Comparison of ENCODE assay signal across 8 cellular contexts in the genomic region with DNA sequence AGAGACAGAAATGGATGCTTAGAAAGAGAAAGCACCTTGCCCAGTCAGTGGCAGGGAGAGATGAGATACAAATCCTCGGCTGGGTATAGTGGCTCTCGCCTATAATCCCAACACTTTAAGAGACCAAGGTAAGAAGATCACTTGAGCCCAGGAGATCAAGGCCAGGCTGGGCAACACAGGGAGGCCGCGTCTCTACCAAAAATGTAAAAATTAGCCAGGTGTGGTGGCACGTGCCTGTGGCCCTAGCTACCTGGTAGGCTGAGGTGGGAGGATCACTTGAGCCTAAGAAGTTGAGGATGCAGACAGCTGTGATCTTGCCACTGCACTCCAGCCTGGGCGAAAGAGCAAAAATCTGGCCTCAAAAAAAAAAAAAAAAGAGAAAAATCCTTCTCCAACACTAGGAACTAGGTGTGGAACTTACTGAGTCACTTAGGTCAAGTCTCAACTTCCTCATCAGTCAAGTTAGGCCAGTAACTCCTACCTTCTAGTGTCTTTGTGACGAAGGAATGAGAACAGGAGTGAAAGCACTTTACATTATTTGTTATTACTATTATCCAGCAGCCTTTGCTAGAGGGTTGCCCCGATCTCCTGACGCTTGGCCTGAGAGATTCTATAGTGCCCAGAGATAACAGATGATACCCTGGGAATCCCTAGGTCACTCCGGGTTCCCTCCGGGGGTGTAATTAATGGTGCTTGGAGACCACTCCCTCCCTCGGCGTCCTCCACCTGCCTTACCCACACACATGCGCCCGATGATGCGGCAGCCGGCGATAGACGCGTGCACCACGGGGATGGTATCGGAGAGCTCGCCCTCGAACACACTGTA. TPM values are rescaled to one million over a fixed set of nuclear protein-coding genes. Genes with fewer than 3 reads are reported as not detected.
A peak's percentile ranks its signal among the peaks of the same experiment; 100 is the strongest.
DNase-seq lines count a peak whose midpoint lies in the region; ATAC-seq lines count a peak whose summit lies in the region.

No MANE protein-coding gene starts in this region.

- peak; percentile 3 to 10 for ATAC-seq in naive B cell (ENCODE audit: low read depth in 2 of 2)
- ATAC-seq in HG03095 (IDR thresholded peaks at IDR 0.05; ENCODE audit: unreplicated experiment): no peak

- peaks cover 36% of the 10 kb centered on the region for H3K4me1 Mint-ChIP-seq in dendritic cell treated with granulocyte-macrophage colony-stimulating factor and Interleukin-4, amounts not matched to agents 40 ng/mL and 50 ng/mL, for 4 days (ENCODE audit: low read depth)
- peaks cover 35 to 45% (median 43%) of the 10 kb centered on the region in 3 donors for H3K4me1 Mint-ChIP-seq in naive B cell

- peak; percentile 60 for DNase-seq in SIG-M5 treated with dmso at 0.1 percent for 504 hours (lab: John Stamatoyannopoulos, UW; ENCODE audit: unreplicated experiment)
- DNase-seq in SIG-M5 (lab: John Stamatoyannopoulos, UW): no peak
- DNase-seq in NCI-H146 treated with DMSO at 0.1 percent for 48 hours (lab: John Stamatoyannopoulos, UW; ENCODE audit: unreplicated experiment): peak; percentile 37
- DNase-seq in naive B cell: no peak
- DNase-seq in cerebellar cortex (ENCODE audit: low spot score): no peak
- no peak for DNase-seq in NCI-H446 (lab: John Stamatoyannopoulos, UW)

- peak overlapping the region; percentile 74 for H3K4me3 Mint-ChIP-seq in dendritic cell treated with granulocyte-macrophage colony-stimulating factor and Interleukin-4, amounts not matched to agents 40 ng/mL and 50 ng/mL, for 4 days
- peak overlapping the region; percentile 87 to 99 (median 94) for H3K4me3 Mint-ChIP-seq in naive B cell

- H3K9me3 Mint-ChIP-seq in dendritic cell treated with granulocyte-macrophage colony-stimulating factor and Interleukin-4, amounts not matched to agents 40 ng/mL and 50 ng/mL, for 4 days: no peaks in the 10 kb centered on the region
- no peaks in the 10 kb centered on the region for H3K9me3 Mint-ChIP-seq in naive B cell

- peaks cover 58% of the 10 kb centered on the region for H3K36me3 Mint-ChIP-seq in dendritic cell treated with granulocyte-macrophage colony-stimulating factor and Interleukin-4, amounts not matched to agents 40 ng/mL and 50 ng/mL, for 4 days (ENCODE audit: low read depth)
- H3K36me3 Mint-ChIP-seq in naive B cell: peaks cover 7 to 8% of the 10 kb centered on the region in 2 donors

- intact Hi-C loops in dendritic cell treated with granulocyte-macrophage colony-stimulating factor and Interleukin-4, amounts not matched to agents 40 ng/mL and 50 ng/mL, for 4 days (cut with micrococcal nuclease): no loop called here

- H3K27me3 Mint-ChIP-seq in dendritic cell treated with granulocyte-macrophage colony-stimulating factor and Interleukin-4, amounts not matched to agents 40 ng/mL and 50 ng/mL, for 4 days: peaks cover under 1% of the 10 kb centered on the region
- no peaks in the 10 kb centered on the region for H3K27me3 Mint-ChIP-seq in naive B cell

- peak overlapping the region; percentile 82 for H3K27ac Mint-ChIP-seq in dendritic cell treated with granulocyte-macrophage colony-stimulating factor and Interleukin-4, amounts not matched to agents 40 ng/mL and 50 ng/mL, for 4 days
- H3K27ac Mint-ChIP-seq in naive B cell: peak overlapping the region; percentile 88 to 98 (median 95)

RNA-seq across cellular contexts. Expression of a gene that starts 0.9 kb away (rescaled TPM):
- 100 to 1,000 TPM; 206 to 241 (median 228) TPM for polyA plus RNA-seq in naive B cell (ENCODE audit: low read depth in 6 of 6)

RNA-seq across cellular contexts. Expression of a gene that starts 5.7 kb away (rescaled TPM):
- polyA plus RNA-seq in naive B cell (ENCODE audit: low read depth in 6 of 6): 10 to 100 TPM in 2 of 6 donors, 1 to 10 TPM in 4; 3.7 to 14.1 (median 8.6) TPM

RNA-seq across cellular contexts. Expression of a gene that starts 8.6 kb away (rescaled TPM):
- not detected for polyA plus RNA-seq in naive B cell (ENCODE audit: low read depth in 6 of 6)

RNA-seq across cellular contexts. Expression of a gene that starts 57.2 kb away (rescaled TPM):
- under 1 TPM in 5 of 6 donors, not detected in 1; 0.05 to 0.09 (median 0.08) TPM for polyA plus RNA-seq in naive B cell (ENCODE audit: low read depth in 6 of 6)

Comparison
In these comparisons a context has a peak if more than half of its experiments do, and no peak if none do; other contexts are left out.
1. DNase-seq: peak in SIG-M5 treated with dmso at 0.1 percent for 504 hours (single experiment) and NCI-H146 treated with DMSO at 0.1 percent for 48 hours (single experiment); none in SIG-M5 (single experiment), naive B cell (single experiment), cerebellar cortex (single experiment) and NCI-H446 (0 of 2).